ENCODE assay signal across 13 cellular contexts in genomic region chr22:20531154-20531403, GRCh38. TPM values are rescaled to one million over a fixed set of nuclear protein-coding genes. Genes with fewer than 3 reads are reported as not detected.
A peak's percentile ranks its signal among the peaks of the same experiment; 100 is the strongest.
DNase-seq lines count a peak whose midpoint lies in the region; ATAC-seq and TF ChIP-seq lines count a peak whose summit lies in the region.
"Had no signal": no experiment of that assay in that cellular context is flagged by ENCODE, and none has a peak within 500 bp of the region (broad histone marks: within the 10 kb centered on the region; RNA-seq: fewer than 3 reads in every experiment).

No MANE protein-coding gene starts in this region.

- peak overlapping the region; percentile 20 for H2BK120ac ChIP-seq in trophoblast cell (ENCODE audit: insufficient read depth, low read length, poor library complexity)

- in situ Hi-C loops in Panc1 (cut with HindIII; ENCODE audit: low pct_unique_long_range_greater_than_20kb, low sequenced_read_pairs): no loop called here

- no peaks in the 10 kb centered on the region for H3K27me3 Mint-ChIP-seq in endodermal cell (ENCODE audit: insufficient read depth)
- H3K27me3 Mint-ChIP-seq in CD8-positive, alpha-beta memory T cell: no peaks in the 10 kb centered on the region
- H3K27me3 Mint-ChIP-seq: activated naive CD8-positive, alpha-beta T cell treated with anti-CD3 and anti-CD28 coated beads for 36 hours; B cell; IgD-negative memory B cell had no signal

- DNase-seq in Panc1 (ENCODE audit: low read depth, low spot score) (no peak), endodermal cell (no peak), trophoblast cell (no peak), NCI-H524 (lab: John Stamatoyannopoulos, UW) (no peak), NCI-H1092 (lab: John Stamatoyannopoulos, UW) (no peak), DMS114 treated with DMSO at 0.1 percent for 48 hours (lab: John Stamatoyannopoulos, UW; ENCODE audit: unreplicated experiment) (no peak)
- DNase-seq in CD8-positive, alpha-beta memory T cell: no peak
- DNase-seq: activated CD4-positive, alpha-beta T cell treated with anti-CD3 and anti-CD28 coated beads, Interleukin-2, amount 50 U/mL, for 1 hour; activated naive CD8-positive, alpha-beta T cell treated with anti-CD3 and anti-CD28 coated beads for 36 hours; stimulated activated CD4-positive, alpha-beta T cell treated with anti-CD3 and anti-CD28 coated beads, Interleukin-2, amount 100 ng/mL, for 24 hours had no signal

- no peak overlapping the region for H3K9ac ChIP-seq in endodermal cell (ENCODE audit: extremely low read depth, low read length, poor library complexity, severe bottlenecking)
- H3K9ac ChIP-seq in trophoblast cell (ENCODE audit: low read length): no peak overlapping the region

- no peak overlapping the region for H3K4ac ChIP-seq in trophoblast cell (ENCODE audit: low read depth, low read length)

- H3K79me1 ChIP-seq in trophoblast cell (ENCODE audit: low read length): peaks cover 22% of the 10 kb centered on the region

- no peak for ATAC-seq in Panc1

- H3K27me3 ChIP-seq in Panc1 (ENCODE audit: control insufficient read depth, insufficient read depth, low read length) (no peaks in the 10 kb centered on the region), endodermal cell (ENCODE audit: control insufficient read depth, insufficient read depth, low read length, poor library complexity, severe bottlenecking) (no peaks in the 10 kb centered on the region), trophoblast cell (ENCODE audit: insufficient read depth, low read length) (no peaks in the 10 kb centered on the region)
- H3K27me3 ChIP-seq in CD8-positive, alpha-beta memory T cell (ENCODE audit: insufficient read depth, low read length, poor library complexity, severe bottlenecking): no peaks in the 10 kb centered on the region

- peaks cover 32% of the 10 kb centered on the region for H3K36me3 Mint-ChIP-seq in endodermal cell (ENCODE audit: low read depth)
- peaks cover 0 to 70% (median 13%) of the 10 kb centered on the region in 3 donors for H3K36me3 Mint-ChIP-seq in CD8-positive, alpha-beta memory T cell

- no peak overlapping the region for H3K4me3 Mint-ChIP-seq in endodermal cell
- no peak overlapping the region for H3K4me3 Mint-ChIP-seq in CD8-positive, alpha-beta memory T cell
- H3K4me3 Mint-ChIP-seq: activated naive CD8-positive, alpha-beta T cell treated with anti-CD3 and anti-CD28 coated beads for 36 hours; B cell had no signal

- no peak overlapping the region for H3K4me3 ChIP-seq in Panc1 (ENCODE audit: low read depth in 2 of 2, low read length in 2 of 2)
- no peak overlapping the region for H3K4me3 ChIP-seq in endodermal cell (ENCODE audit: low read length)
- no peak overlapping the region for H3K4me3 ChIP-seq in trophoblast cell (ENCODE audit: low read depth, low read length)
- no peak overlapping the region for H3K4me3 ChIP-seq in CD8-positive, alpha-beta memory T cell (ENCODE audit: low read length)

- H4K91ac ChIP-seq in trophoblast cell (ENCODE audit: low read depth, low read length): peak overlapping the region; percentile 18

- peak overlapping the region; percentile 82 for H3K27ac Mint-ChIP-seq in endodermal cell
- peak overlapping the region in 2 of 8 donors; percentile 50 to 88 for H3K27ac Mint-ChIP-seq in CD8-positive, alpha-beta memory T cell
- H3K27ac Mint-ChIP-seq: B cell, IgD-negative memory B cell had no signal

- no peak for TF ChIP-seq CTCF in 22Rv1 (IDR thresholded peaks at IDR 0.05)
- no peak for TF ChIP-seq CTCF in Panc1 (IDR thresholded peaks at IDR 0.05)
- TF ChIP-seq CTCF in endodermal cell (conservative IDR thresholded peaks at IDR 0.05): no peak

- peak overlapping the region; percentile 30 for H3K18ac ChIP-seq in trophoblast cell (ENCODE audit: low read length)

- no peak overlapping the region for H2AFZ ChIP-seq in trophoblast cell (ENCODE audit: insufficient read depth, low read length, poor library complexity)

- no peak overlapping the region for H2AK5ac ChIP-seq in trophoblast cell (ENCODE audit: low read length)

- no peak overlapping the region for H3K23ac ChIP-seq in trophoblast cell (ENCODE audit: low read length)

- peaks cover 9% of the 10 kb centered on the region for H3K4me1 Mint-ChIP-seq in endodermal cell
- peaks cover 60 to 85% (median 73%) of the 10 kb centered on the region in 3 donors for H3K4me1 Mint-ChIP-seq in CD8-positive, alpha-beta memory T cell

- no TSS peak for BruUV-seq in Panc1 (replicated peaks; lab: Mats Ljungman, UMichigan)

- H4K8ac ChIP-seq in trophoblast cell (ENCODE audit: low read depth, low read length): peak overlapping the region; percentile 19

- peaks cover 30% of the 10 kb centered on the region for H3K79me2 ChIP-seq in trophoblast cell (ENCODE audit: control insufficient read depth, insufficient read depth, low read length, poor library complexity)

- intact Hi-C loops in Panc1 (cut with micrococcal nuclease; ENCODE audit: unreplicated experiment): no loop called here

- WGBS in endodermal cell (ENCODE audit: insufficient coverage in 1 of 2, insufficient read length in 1 of 2), 2 experiments: 62% methylated on average over 1 of the region's 1 CpG; no CpG with 5 or more reads in 1 of the 2 experiments
- no CpG with 5 or more reads among the region's 1 CpG for WGBS in trophoblast cell (ENCODE audit: extremely low coverage, insufficient coverage, insufficient read length)

- H3K27ac ChIP-seq in 22Rv1 (peak overlapping the region; percentile 31; the same call in 1 of the 2 replicates), Panc1 (ENCODE audit: low read length) (peak overlapping the region; percentile 44; the same call in 1 of the 2 replicates), endodermal cell (ENCODE audit: low read depth, low read length) (peak overlapping the region; percentile 26), trophoblast cell (ENCODE audit: low read depth, low read length) (peak overlapping the region; percentile 95)
- H3K27ac ChIP-seq in CD8-positive, alpha-beta memory T cell (ENCODE audit: low read depth, low read length): no peak overlapping the region

- H3K14ac ChIP-seq in trophoblast cell (ENCODE audit: low read length): no peak overlapping the region

- no peaks in the 10 kb centered on the region for H3K36me3 ChIP-seq in Panc1 (ENCODE audit: control insufficient read depth, insufficient read depth, low read length)
- peaks cover 32% of the 10 kb centered on the region for H3K36me3 ChIP-seq in endodermal cell (ENCODE audit: control insufficient read depth, insufficient read depth, low read length)
- H3K36me3 ChIP-seq in trophoblast cell (ENCODE audit: control insufficient read depth in 1 of 2, insufficient read depth in 2 of 2, low read length in 2 of 2): peaks cover 17 to 22% of the 10 kb centered on the region in 2 experiments
- peaks cover 24% of the 10 kb centered on the region for H3K36me3 ChIP-seq in CD8-positive, alpha-beta memory T cell (ENCODE audit: insufficient read depth, low read length)

- no peak overlapping the region for H2BK12ac ChIP-seq in trophoblast cell (ENCODE audit: low read length)

- POLR2A ChIA-PET in Panc1 (lab: Charles Lee): no interaction called here
- POLR2A ChIA-PET in CD8-positive, alpha-beta memory T cell (lab: Charles Lee): no interaction called here

- peak overlapping the region; percentile 6 for H3K4me2 ChIP-seq in trophoblast cell (ENCODE audit: low read length)

- H2BK5ac ChIP-seq in trophoblast cell (ENCODE audit: low read depth, low read length, poor library complexity): peak overlapping the region; percentile 33

- H4K12ac ChIP-seq in trophoblast cell (ENCODE audit: low read depth, low read length): no peak overlapping the region

- H3K4me1 ChIP-seq in Panc1 (ENCODE audit: control insufficient read depth, insufficient read depth, low read length) (peaks cover 24% of the 10 kb centered on the region), endodermal cell (ENCODE audit: control insufficient read depth, insufficient read depth, low read length) (no peaks in the 10 kb centered on the region), trophoblast cell (ENCODE audit: control insufficient read depth in 1 of 2, insufficient read depth in 2 of 2, low read length in 2 of 2) (peaks cover 52 to 54% of the 10 kb centered on the region in 2 experiments)
- peaks cover 61% of the 10 kb centered on the region for H3K4me1 ChIP-seq in CD8-positive, alpha-beta memory T cell (ENCODE audit: insufficient read depth, low read length)

- peaks cover 9% of the 10 kb centered on the region for H3K9me3 Mint-ChIP-seq in endodermal cell
- no peaks in the 10 kb centered on the region for H3K9me3 Mint-ChIP-seq in CD8-positive, alpha-beta memory T cell
- H3K9me3 Mint-ChIP-seq: activated naive CD8-positive, alpha-beta T cell treated with anti-CD3 and anti-CD28 coated beads for 36 hours; IgD-negative memory B cell had no signal

- H3K9me3 ChIP-seq in Panc1 (ENCODE audit: control insufficient read depth, insufficient read depth, low read depth, low read length): no peaks in the 10 kb centered on the region
- peaks cover 11% of the 10 kb centered on the region for H3K9me3 ChIP-seq in endodermal cell (ENCODE audit: control insufficient read depth, low read length)
- no peaks in the 10 kb centered on the region for H3K9me3 ChIP-seq in trophoblast cell (ENCODE audit: insufficient read depth, low read depth, low read length)
- no peaks in the 10 kb centered on the region for H3K9me3 ChIP-seq in CD8-positive, alpha-beta memory T cell (ENCODE audit: low read length)

- CTCF ChIA-PET in Panc1 (lab: Charles Lee): no interaction called here
- CTCF ChIA-PET in CD8-positive, alpha-beta memory T cell (lab: Charles Lee): interaction anchor here (1.4 kb wide), 1 partner anchor 26 kb away, joined by 3 read pairs; no protein-coding TSS in a partner anchor

RNA-seq across cellular contexts. Expression of gene MED15, which starts 23.7 kb away (rescaled TPM):
- total RNA-seq in Panc1 (2021; ENCODE audit: unreplicated experiment) (59.3 TPM), endodermal cell (10 to 100 TPM; 61.4 to 62.7 TPM)
- 47.7 TPM for polyA plus RNA-seq in Panc1 (2012; ENCODE audit: insufficient read length)
- 49.1 TPM for polyA plus RNA-seq in endodermal cell (2013, experiment 1 of 2)
- polyA plus RNA-seq in endodermal cell (2013, experiment 2 of 2): 45.9 TPM
- polyA plus RNA-seq in trophoblast cell (2013): 85.5 and 85.6 TPM in 2 replicates
- total RNA-seq in CD8-positive, alpha-beta memory T cell: 100 to 1,000 TPM in 1 of 2 experiments, 10 to 100 TPM in 1; 98.0 to 106 TPM
- polyA plus RNA-seq in CD8-positive, alpha-beta memory T cell: 120 TPM

RNA-seq across cellular contexts. Expression of gene KLHL22, which starts 35.5 kb away (rescaled TPM):
- total RNA-seq in Panc1 (2021; ENCODE audit: unreplicated experiment) (14.5 TPM), endodermal cell (10 to 100 TPM; 26.5 to 32.8 TPM)
- 16.9 TPM for polyA plus RNA-seq in Panc1 (2012; ENCODE audit: insufficient read length)
- 23.7 TPM for polyA plus RNA-seq in endodermal cell (2013, experiment 1 of 2)
- polyA plus RNA-seq in endodermal cell (2013, experiment 2 of 2): 23.3 TPM
- 9.3 and 10.9 TPM in 2 replicates for polyA plus RNA-seq in trophoblast cell (2013)
- total RNA-seq in CD8-positive, alpha-beta memory T cell: 10 to 100 TPM; 17.2 to 17.6 TPM
- polyA plus RNA-seq in CD8-positive, alpha-beta memory T cell: 25.4 TPM
